29 cellular contexts compared by ENCODE assay signal in genomic region chr2:204931562-204931961, GRCh38.
"Had no signal": no experiment of that assay in that cellular context is flagged by ENCODE, and none has a peak within 500 bp of the region (broad histone marks: within the 10 kb centered on the region; RNA-seq: fewer than 3 reads in every experiment).

No MANE protein-coding gene starts in this region.

- H3K9ac ChIP-seq: neural progenitor cell, parathyroid adenoma had no signal

- H2AFZ ChIP-seq: neural progenitor cell, parathyroid adenoma had no signal

- H3K36me3 Mint-ChIP-seq: immature natural killer cell; mesothelial cell of epicardium; naive B cell; natural killer cell; neural progenitor cell; stimulated activated naive B cell treated with anti-CD40 and anti-IgM and Interleukin-4, amounts not matched to agents 10 μg/mL and 1 μg/mL and 100 μg/mL, for 72 hours; type B pancreatic cell had no signal

- H3K27me3 ChIP-seq: neural progenitor cell, neutrophil, right atrium auricular region, right lobe of liver, stomach, testis, thyroid gland, uterus had no signal

- H3K79me2 ChIP-seq: parathyroid adenoma had no signal

- DNase-seq: hypothalamus; immature natural killer cell; islet precursor cell; left ventricle myocardium inferior; mesendoderm; naive B cell; natural killer cell; nephron progenitor cell; occipital lobe; psoas muscle; right lobe of liver; stimulated activated CD4-positive, alpha-beta T cell treated with anti-CD3 and anti-CD28 coated beads, Interleukin-12 subunit alpha, Interleukin-12 subunit beta, amount 100 ng/mL, for 4 hours; stimulated activated CD4-positive, alpha-beta T cell treated with anti-CD3 and anti-CD28 coated beads, Interleukin-15, amount 100 ng/mL, for 24 hours; stimulated activated CD4-positive, alpha-beta T cell treated with anti-CD3 and anti-CD28 coated beads, Interleukin-2, amount 100 ng/mL, for 24 hours; stimulated activated CD4-positive, alpha-beta T cell treated with anti-CD3 and anti-CD28 coated beads, Interleukin-4, amount 100 ng/mL, for 1 hour; stimulated activated naive B cell treated with anti-CD40 and anti-IgM and Interleukin-4, amounts not matched to agents 10 μg/mL and 1 μg/mL and 100 μg/mL, for 72 hours; stimulated activated naive CD8-positive, alpha-beta T cell treated with anti-CD3 and anti-CD28 coated beads, Interleukin-15, Interleukin-2, amounts not matched to agents 100 U/mL and 50 U/mL, for 24 hours; stomach; testis; thyroid gland; uterus had no signal

- H3K27ac Mint-ChIP-seq: immature natural killer cell; mesothelial cell of epicardium; naive B cell; natural killer cell; nephron progenitor cell; neural progenitor cell; stimulated activated naive B cell treated with anti-CD40 and anti-IgM and Interleukin-4, amounts not matched to agents 10 μg/mL and 1 μg/mL and 100 μg/mL, for 72 hours; type B pancreatic cell had no signal

- H3K4me2 ChIP-seq: neural progenitor cell had no signal

- ATAC-seq: natural killer cell; psoas muscle; right lobe of liver; stimulated activated naive B cell treated with anti-CD40 and anti-IgM and Interleukin-4, amounts not matched to agents 10 μg/mL and 1 μg/mL and 100 μg/mL, for 72 hours; stimulated activated naive CD8-positive, alpha-beta T cell treated with anti-CD3 and anti-CD28 coated beads, Interleukin-15, Interleukin-2, amounts not matched to agents 100 U/mL and 50 U/mL, for 24 hours had no signal

- H3K27me3 Mint-ChIP-seq: naive B cell; stimulated activated naive B cell treated with anti-CD40 and anti-IgM and Interleukin-4, amounts not matched to agents 10 μg/mL and 1 μg/mL and 100 μg/mL, for 72 hours; type B pancreatic cell had no signal

- H3K9me3 ChIP-seq: left ventricle myocardium inferior, neutrophil, psoas muscle, right atrium auricular region, right lobe of liver, stomach, testis, thyroid gland, uterus had no signal

- H3K4me1 ChIP-seq: left ventricle myocardium inferior, psoas muscle, right atrium auricular region, right lobe of liver, testis, thyroid gland, uterus had no signal

- H3K4me3 Mint-ChIP-seq: immature natural killer cell; mesothelial cell of epicardium; naive B cell; natural killer cell; nephron progenitor cell; neural progenitor cell; stimulated activated naive B cell treated with anti-CD40 and anti-IgM and Interleukin-4, amounts not matched to agents 10 μg/mL and 1 μg/mL and 100 μg/mL, for 72 hours; type B pancreatic cell had no signal

- H3K36me3 ChIP-seq: left ventricle myocardium inferior, neural progenitor cell, neutrophil, right atrium auricular region, right lobe of liver, stomach, thyroid gland, uterus had no signal

- H3K27ac ChIP-seq: left ventricle myocardium inferior, neural progenitor cell, neutrophil, parathyroid adenoma, psoas muscle, right atrium auricular region, right lobe of liver, skin epidermis, stomach, testis, thyroid gland, uterus had no signal

- H3K4me3 ChIP-seq: left ventricle myocardium inferior, lung, neural progenitor cell, psoas muscle, right atrium auricular region, right lobe of liver, skin epidermis, stomach, testis, thyroid gland, uterus had no signal

- H3K4me1 Mint-ChIP-seq: immature natural killer cell; naive B cell; natural killer cell; nephron progenitor cell; neural progenitor cell; stimulated activated naive B cell treated with anti-CD40 and anti-IgM and Interleukin-4, amounts not matched to agents 10 μg/mL and 1 μg/mL and 100 μg/mL, for 72 hours had no signal

- H3K9me3 Mint-ChIP-seq: immature natural killer cell; mesothelial cell of epicardium; naive B cell; natural killer cell; nephron progenitor cell; neural progenitor cell; stimulated activated naive B cell treated with anti-CD40 and anti-IgM and Interleukin-4, amounts not matched to agents 10 μg/mL and 1 μg/mL and 100 μg/mL, for 72 hours; type B pancreatic cell had no signal
